Comparison of ENCODE assay signal across 8 cellular contexts in the genomic region with DNA sequence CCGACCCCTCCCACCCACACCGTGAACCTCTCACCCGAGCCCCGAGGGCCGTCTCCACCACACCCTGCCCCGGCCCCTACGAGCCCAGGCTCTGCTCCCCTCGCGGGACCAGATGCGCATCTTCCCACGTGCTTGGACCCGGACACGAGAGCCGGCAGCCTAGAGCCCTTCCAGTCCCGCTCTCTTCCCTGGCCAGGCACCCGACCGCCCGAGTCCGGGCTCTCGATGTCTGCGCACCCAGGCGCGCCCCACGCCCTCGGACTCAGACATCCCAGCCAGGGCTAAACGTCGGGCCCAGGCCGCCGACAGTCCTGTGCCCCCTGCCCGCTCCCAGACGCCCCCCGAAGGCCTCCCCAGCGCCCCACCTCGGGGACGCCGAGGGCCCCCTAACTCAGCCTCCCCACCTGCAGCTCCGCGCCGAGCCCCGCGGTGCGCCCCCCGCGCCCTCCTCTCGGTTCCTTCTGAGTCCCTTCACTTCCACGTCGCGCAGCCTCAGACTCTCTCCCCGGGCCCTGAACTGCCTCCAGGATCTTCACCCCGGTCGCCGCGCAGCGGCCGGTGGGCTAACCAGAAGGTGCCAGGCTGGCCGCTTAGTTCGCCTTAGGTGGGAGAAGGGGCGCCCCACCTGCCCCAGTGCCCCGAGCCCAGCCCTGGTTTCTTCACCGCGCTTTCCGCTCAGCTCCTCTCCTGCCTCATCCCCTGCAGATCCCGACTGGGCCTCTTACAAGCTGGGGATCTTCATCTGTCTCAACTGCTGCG. TPM values are rescaled to one million over a fixed set of nuclear protein-coding genes. Genes with fewer than 3 reads are reported as not detected.
A peak's percentile ranks its signal among the peaks of the same experiment; 100 is the strongest.
DNase-seq lines count a peak whose midpoint lies in the region; ATAC-seq, FAIRE-seq and TF ChIP-seq lines count a peak whose summit lies in the region.

No MANE protein-coding gene starts in this region.

- no peak for TF ChIP-seq POLR2A in H54 (IDR thresholded peaks at IDR 0.05; ENCODE audit: low read depth, low read length)

- no peak for DNase-seq in CD4-positive, CD25-positive, alpha-beta regulatory T cell
- DNase-seq in LNCaP clone FGC (ENCODE audit: low read depth) (no peak), dorsolateral prefrontal cortex (no peak), upper lobe of right lung (peak; percentile 74), H54 (ENCODE audit: insufficient read length, low spot score) (no peak), SW480 (ENCODE audit: low spot score) (no peak), RCC 7860 (ENCODE audit: low spot score) (no peak)

- 7 to 10% methylated on average over 18 to 38 of the region's 64 CpGs for WGBS in mesodermal cell (ENCODE audit: insufficient coverage in 2 of 2), 2 experiments

- H3K27me3 ChIP-seq in CD4-positive, CD25-positive, alpha-beta regulatory T cell (ENCODE audit: control insufficient read depth, insufficient read depth, low read length): peaks cover 17% of the 10 kb centered on the region
- H3K27me3 ChIP-seq in dorsolateral prefrontal cortex: peaks cover 0 to 45% (median 14%) of the 10 kb centered on the region in 45 donors
- H3K27me3 ChIP-seq in upper lobe of right lung: peaks cover 17% of the 10 kb centered on the region

- no peak overlapping the region for H3K27ac ChIP-seq in CD4-positive, CD25-positive, alpha-beta regulatory T cell (ENCODE audit: insufficient read depth, low read length, poor library complexity, severe bottlenecking)
- H3K27ac ChIP-seq in dorsolateral prefrontal cortex (peak overlapping the region in 20 of 59 donors; percentile 8 to 62 (median 44)), mesodermal cell (ENCODE audit: low read depth, low read length, severe bottlenecking) (no peak overlapping the region), upper lobe of right lung (peak overlapping the region; percentile 36)

- H3K36me3 Mint-ChIP-seq in CD4-positive, CD25-positive, alpha-beta regulatory T cell: peaks cover 3% of the 10 kb centered on the region

- H3K4me3 Mint-ChIP-seq in CD4-positive, CD25-positive, alpha-beta regulatory T cell: peak overlapping the region in 3 of 4 donors; percentile 8 to 87 (median 76)

- H3K27ac Mint-ChIP-seq in CD4-positive, CD25-positive, alpha-beta regulatory T cell: peak overlapping the region in 2 of 3 donors; percentile 33 to 62

- H3K27me3 Mint-ChIP-seq in CD4-positive, CD25-positive, alpha-beta regulatory T cell: peaks cover 81% of the 10 kb centered on the region

- no peaks in the 10 kb centered on the region for H3K36me3 ChIP-seq in CD4-positive, CD25-positive, alpha-beta regulatory T cell (ENCODE audit: control insufficient read depth, insufficient read depth, low read length)
- no peaks in the 10 kb centered on the region for H3K36me3 ChIP-seq in mesodermal cell (ENCODE audit: control insufficient read depth, insufficient read depth, low read length)
- H3K36me3 ChIP-seq in upper lobe of right lung: no peaks in the 10 kb centered on the region

- no peak for TF ChIP-seq CTCF in LNCaP clone FGC (IDR thresholded peaks at IDR 0.05; ENCODE audit: control insufficient read depth, extremely low read depth, insufficient read depth)
- no peak for TF ChIP-seq CTCF in dorsolateral prefrontal cortex (IDR thresholded peaks at IDR 0.05 in 54 of 56, conservative IDR thresholded peaks at IDR 0.05 in 2 of 56; ENCODE audit: low read depth in 1 of 56, partially characterized antibody in 56 of 56)
- no peak for TF ChIP-seq CTCF in upper lobe of right lung (IDR thresholded peaks at IDR 0.05)

- peaks cover 15% of the 10 kb centered on the region for H3K4me1 ChIP-seq in CD4-positive, CD25-positive, alpha-beta regulatory T cell (ENCODE audit: control insufficient read depth, insufficient read depth, low read length, poor library complexity, severe bottlenecking)
- H3K4me1 ChIP-seq in mesodermal cell (ENCODE audit: control insufficient read depth, insufficient read depth, low read length, poor library complexity, severe bottlenecking) (peaks cover 3% of the 10 kb centered on the region), upper lobe of right lung (peaks cover 8% of the 10 kb centered on the region)

- peaks cover 0 to 4% (median 0%) of the 10 kb centered on the region in 7 donors for H3K9me3 Mint-ChIP-seq in CD4-positive, CD25-positive, alpha-beta regulatory T cell

- H3K9me3 ChIP-seq in CD4-positive, CD25-positive, alpha-beta regulatory T cell (ENCODE audit: control insufficient read depth in 2 of 2, low read length in 2 of 2): no peaks in the 10 kb centered on the region
- H3K9me3 ChIP-seq in mesodermal cell (ENCODE audit: control insufficient read depth, low read length): no peaks in the 10 kb centered on the region
- H3K9me3 ChIP-seq in upper lobe of right lung: no peaks in the 10 kb centered on the region

- H3K4me1 Mint-ChIP-seq in CD4-positive, CD25-positive, alpha-beta regulatory T cell: peaks cover 0 to 17% (median 10%) of the 10 kb centered on the region in 4 donors

- no peak overlapping the region for H3K4me3 ChIP-seq in CD4-positive, CD25-positive, alpha-beta regulatory T cell (ENCODE audit: low read depth, low read length)
- H3K4me3 ChIP-seq in LNCaP clone FGC (ENCODE audit: low read depth, low read length) (peak overlapping the region; percentile 46), dorsolateral prefrontal cortex (peak overlapping the region; percentile 15 to 76 (median 60)), mesodermal cell (ENCODE audit: extremely low read depth, insufficient read depth, low read length, poor library complexity, severe bottlenecking) (peak overlapping the region; percentile 23), upper lobe of right lung (peak overlapping the region; percentile 58)

- no peak for FAIRE-seq in H54 (lab: Jason Lieb, UNC)
- FAIRE-seq in RCC 7860 (lab: Jason Lieb, UNC): no peak

- ATAC-seq in CD4-positive, CD25-positive, alpha-beta regulatory T cell (ENCODE audit: low read depth in 2 of 2): peak in 1 of 2 donors; percentile 16
- ATAC-seq in upper lobe of right lung: peak; percentile 64

- intact Hi-C loops in dorsolateral prefrontal cortex (cut with DNase I): no loop called here
- intact Hi-C loops in upper lobe of right lung (cut with DNase I): no loop called here

RNA-seq across cellular contexts. Expression of a gene that starts 0.7 kb away (rescaled TPM):
- 2.6 TPM for total RNA-seq in CD4-positive, CD25-positive, alpha-beta regulatory T cell
- not detected for polyA plus RNA-seq in CD4-positive, CD25-positive, alpha-beta regulatory T cell
- 10 to 100 TPM in 62 of 120 experiments, 1 to 10 TPM in 58; 2.5 to 22.4 (median 10.1) TPM for total RNA-seq in dorsolateral prefrontal cortex
- polyA plus RNA-seq in mesodermal cell (2013, experiment 1 of 2): 1.2 TPM
- 0.61 TPM for polyA plus RNA-seq in mesodermal cell (2013, experiment 2 of 2)
- 19.8 TPM for total RNA-seq in upper lobe of right lung

RNA-seq across cellular contexts. Expression of a gene that starts 16.4 kb away (rescaled TPM):
- total RNA-seq in CD4-positive, CD25-positive, alpha-beta regulatory T cell: 10.0 TPM
- 10 to 100 TPM; 19.3 to 21.7 (median 19.5) TPM for polyA plus RNA-seq in CD4-positive, CD25-positive, alpha-beta regulatory T cell
- 10 to 100 TPM; 10.1 to 39.6 (median 18.3) TPM for total RNA-seq in dorsolateral prefrontal cortex
- 8.4 TPM for polyA plus RNA-seq in mesodermal cell (2013, experiment 1 of 2)
- polyA plus RNA-seq in mesodermal cell (2013, experiment 2 of 2): 9.7 TPM
- total RNA-seq in upper lobe of right lung: 14.7 TPM

RNA-seq across cellular contexts. Expression of a gene that starts 48.4 kb away (rescaled TPM):
- total RNA-seq in CD4-positive, CD25-positive, alpha-beta regulatory T cell: 3.8 TPM
- polyA plus RNA-seq in CD4-positive, CD25-positive, alpha-beta regulatory T cell: 10 to 100 TPM in 3 of 4 donors, 1 to 10 TPM in 1; 9.4 to 17.8 (median 11.3) TPM
- 10 to 100 TPM in 9 of 120 experiments, 1 to 10 TPM in 111; 1.7 to 12.4 (median 5.5) TPM for total RNA-seq in dorsolateral prefrontal cortex
- 12.7 TPM for polyA plus RNA-seq in mesodermal cell (2013, experiment 1 of 2)
- polyA plus RNA-seq in mesodermal cell (2013, experiment 2 of 2): 11.4 TPM
- 25.3 TPM for total RNA-seq in upper lobe of right lung
